8 cellular contexts compared by ENCODE assay signal in the genomic region with DNA sequence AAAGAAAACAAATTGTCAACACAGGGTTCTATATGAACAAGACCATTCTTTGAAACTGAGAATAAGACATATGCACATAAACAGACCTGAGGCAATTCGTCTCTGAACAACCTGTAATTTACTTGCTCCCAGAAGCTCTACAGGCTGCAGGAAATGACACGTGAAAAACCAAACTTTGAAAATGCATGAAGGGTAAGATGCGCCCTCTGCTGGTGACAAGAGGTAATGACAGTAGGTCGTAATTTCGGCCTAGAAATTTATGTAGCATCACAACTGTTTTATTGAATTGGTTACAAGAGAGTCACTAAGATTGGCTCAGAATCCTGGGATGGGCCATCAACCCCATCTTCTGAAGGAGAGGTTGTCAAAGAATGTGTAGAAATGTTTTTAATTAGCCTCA.
A peak's percentile ranks its signal among the peaks of the same experiment; 100 is the strongest.
DNase-seq lines count a peak whose midpoint lies in the region; ATAC-seq and TF ChIP-seq lines count a peak whose summit lies in the region.

No MANE protein-coding gene starts in this region.

- H3K4me1 ChIP-seq in A673 (ENCODE audit: insufficient read depth, low read length, poor library complexity, severe bottlenecking) (no peaks in the 10 kb centered on the region), DND-41 (ENCODE audit: insufficient read depth, low read length) (no peaks in the 10 kb centered on the region), PC-3 (ENCODE audit: insufficient read depth, low read length) (no peaks in the 10 kb centered on the region)

- H3K4me3 ChIP-seq in A673 (ENCODE audit: low read depth, low read length, poor library complexity, severe bottlenecking) (no peak overlapping the region), DND-41 (ENCODE audit: low read depth in 1 of 2, low read length in 2 of 2) (no peak overlapping the region), PC-3 (ENCODE audit: low read length) (no peak overlapping the region), choroid plexus epithelial cell (ENCODE audit: low read depth, low read length) (no peak overlapping the region)

- H2AFZ ChIP-seq in DND-41 (ENCODE audit: low read depth, low read length): peak overlapping the region; percentile 45; the same call in 1 of the 2 replicates
- H2AFZ ChIP-seq in PC-3 (ENCODE audit: low read length): no peak overlapping the region

- no peaks in the 10 kb centered on the region for H3K4me1 Mint-ChIP-seq in nephron progenitor cell

- CTCF ChIA-PET in A673 (lab: Charles Lee) (interaction anchor here (0.6 kb wide), 1 partner anchor 403 kb away, joined by 4 read pairs; no protein-coding TSS in a partner anchor), PC-3 (lab: Charles Lee) (no interaction called here)

- no peak overlapping the region for H3K9ac ChIP-seq in DND-41 (ENCODE audit: low read depth, low read length)
- no peak overlapping the region for H3K9ac ChIP-seq in PC-3 (ENCODE audit: low read length)

- no peaks in the 10 kb centered on the region for H4K20me1 ChIP-seq in DND-41 (ENCODE audit: insufficient read depth, low read length)
- H4K20me1 ChIP-seq in PC-3 (ENCODE audit: low read length): no peaks in the 10 kb centered on the region

- H3K27me3 Mint-ChIP-seq in nephron progenitor cell (ENCODE audit: low read depth, poor library complexity): no peaks in the 10 kb centered on the region

- intact Hi-C loops in A673 (cut with micrococcal nuclease; ENCODE audit: unreplicated experiment) (loop anchor here (1.0 to 5.0 kb wide), 2 partner anchors 403 to 534 kb away; no protein-coding TSS in a partner anchor), PC-3 (cut with micrococcal nuclease) (loop anchor here (10.0 kb wide), 1 partner anchor 402 kb away; no protein-coding TSS in a partner anchor)

- BruUV-seq in A673 (replicated peaks; lab: Mats Ljungman, UMichigan): no TSS peak
- no TSS peak for BruUV-seq in PC-3 (replicated peaks; lab: Mats Ljungman, UMichigan)

- POLR2A ChIA-PET in A673 (lab: Charles Lee; ENCODE audit: low non-redundant PET) (no interaction called here), PC-3 (lab: Charles Lee; ENCODE audit: unreplicated experiment) (no interaction called here)

- H3K27me3 ChIP-seq in A673 (replicated peaks; ENCODE audit: insufficient read depth, low read depth, low read length, poor library complexity): no peaks in the 10 kb centered on the region
- H3K27me3 ChIP-seq in DND-41 (ENCODE audit: insufficient read depth, low read length, poor library complexity): no peaks in the 10 kb centered on the region
- 0 out of 2 replicates have a peak, but pooled peaks cover 4% of the 10 kb centered on the region for H3K27me3 ChIP-seq in PC-3 (ENCODE audit: low read length)

- H3K4me3 Mint-ChIP-seq in nephron progenitor cell: no peak overlapping the region

- H3K36me3 ChIP-seq in A673 (ENCODE audit: insufficient read depth, low read length, poor library complexity, severe bottlenecking) (no peaks in the 10 kb centered on the region), DND-41 (ENCODE audit: insufficient read depth, low read length) (no peaks in the 10 kb centered on the region), PC-3 (ENCODE audit: low read depth, low read length) (no peaks in the 10 kb centered on the region)

- no peak overlapping the region for H3K27ac Mint-ChIP-seq in nephron progenitor cell

- no peaks in the 10 kb centered on the region for H3F3A ChIP-seq in PC-3 (ENCODE audit: low read length, unreplicated experiment)

- H3K36me3 Mint-ChIP-seq in nephron progenitor cell (ENCODE audit: low read depth): peaks cover 4% of the 10 kb centered on the region

- peaks cover 25% of the 10 kb centered on the region for H3K9me3 Mint-ChIP-seq in nephron progenitor cell

- TF ChIP-seq CTCF in A673 (conservative IDR thresholded peaks at IDR 0.05; ENCODE audit: low read depth, low read length): peak; percentile 84
- TF ChIP-seq CTCF in DND-41 (IDR thresholded peaks at IDR 0.05; ENCODE audit: borderline replicate concordance, extremely low read depth, low read length, poor library complexity, severe bottlenecking): peak; percentile 83
- peak; percentile 82 for TF ChIP-seq CTCF in PC-3 (conservative IDR thresholded peaks at IDR 0.05; ENCODE audit: low read depth, low read length)
- TF ChIP-seq CTCF in choroid plexus epithelial cell (conservative IDR thresholded peaks at IDR 0.05; ENCODE audit: low read depth, low read length): peak; percentile 70
- TF ChIP-seq CTCF in nephron progenitor cell (IDR thresholded peaks at IDR 0.05): peak; percentile 55

- H3K27ac ChIP-seq in A673 (ENCODE audit: low read depth, low read length, poor library complexity, severe bottlenecking): no peak overlapping the region
- no peak overlapping the region for H3K27ac ChIP-seq in DND-41 (ENCODE audit: low read length)
- H3K27ac ChIP-seq in PC-3 (ENCODE audit: low read length): no peak overlapping the region

- ATAC-seq in DND-41 (ENCODE audit: insufficient read depth, low read depth) (peak; percentile 40; the same call in 1 of the 3 replicates), HG03520 (IDR thresholded peaks at IDR 0.05; ENCODE audit: unreplicated experiment) (peak; percentile 77), PC-3 (no peak)

- H3K9me3 ChIP-seq in A673 (ENCODE audit: low read depth, low read length, poor library complexity, severe bottlenecking) (no peaks in the 10 kb centered on the region), DND-41 (ENCODE audit: insufficient read depth, low read length, severe bottlenecking) (no peaks in the 10 kb centered on the region), PC-3 (ENCODE audit: low read length) (no peaks in the 10 kb centered on the region)

- no peak overlapping the region for H3K4me2 ChIP-seq in DND-41 (ENCODE audit: insufficient read depth, low read length)
- H3K4me2 ChIP-seq in PC-3 (ENCODE audit: low read length): no peak overlapping the region

- H3K9me2 ChIP-seq in PC-3 (replicated peaks; ENCODE audit: low read length): no peaks in the 10 kb centered on the region

- H3K79me2 ChIP-seq in DND-41 (ENCODE audit: insufficient read depth, low read length) (no peaks in the 10 kb centered on the region), PC-3 (ENCODE audit: low read length) (no peaks in the 10 kb centered on the region)

- DNase-seq in A673 (ENCODE audit: low spot score) (peak; percentile 61), DND-41 (peak; percentile 32), PC-3 (peak; percentile 50), choroid plexus epithelial cell (ENCODE audit: low read depth) (peak; percentile 54), nephron progenitor cell (peak; percentile 18), NCI-H1436 (lab: John Stamatoyannopoulos, UW) (no peak), mucosa of gallbladder (ENCODE audit: low spot score) (no peak)

Comparison
In these comparisons a context has a peak if more than half of its experiments do, and no peak if none do; other contexts are left out.
1. DNase-seq: peak in A673 (single experiment), DND-41 (single experiment), PC-3 (single experiment), choroid plexus epithelial cell (single experiment) and nephron progenitor cell (single experiment); none in NCI-H1436 (single experiment) and mucosa of gallbladder (single experiment).
2. Peak in every context shown above with its lines, with median percentiles within 50 percentile points of each other: CTCF ChIP-seq.